3 cellular contexts compared by ENCODE assay signal in genomic region chr5:76604838-76605237, GRCh38.
TF ChIP-seq lines count a peak whose summit lies in the region.

No MANE protein-coding gene starts in this region.

TF ChIP-seq in A549, 52 proteins besides CTCF, POLR2A, EP300 and RAD21:
- TF ChIP-seq JUNB (IDR thresholded peaks at IDR 0.05) (0 out of 2 replicates have a peak, but pooled peaks have one; percentile 30), RNF2 (IDR thresholded peaks at IDR 0.05; ENCODE audit: borderline replicate concordance, low read depth) (no peak), FOSL2 (IDR thresholded peaks at IDR 0.05) (0 out of 2 replicates have a peak, but pooled peaks have one; percentile 35), FOSL2 (CRISPR knock-in tag; IDR thresholded peaks at IDR 0.05) (peak; percentile 78)

TF ChIP-seq in IMR-90, 13 proteins besides CTCF, POLR2A, EP300 and RAD21:
- no peak for TF ChIP-seq RFX5 (IDR thresholded peaks at IDR 0.05; ENCODE audit: low read depth, low read length)
- TF ChIP-seq FOS (IDR thresholded peaks at IDR 0.05; ENCODE audit: low read depth, low read length): peak; percentile 48; the same call in 1 of the 2 replicates
TF ChIP-seq in IMR-90: peak in this region for 1.

TF ChIP-seq in GM23338, 12 proteins besides CTCF, POLR2A, EP300 and RAD21:
- no peak for TF ChIP-seq STAT1 (IDR thresholded peaks at IDR 0.05; ENCODE audit: unreplicated experiment)
TF ChIP-seq in GM23338: peak in this region for 0.
